In genomic region chr12:34022079-34022830, GRCh38 we compare ENCODE assay signal across 1 cellular context.
A peak's percentile ranks its signal among the peaks of the same experiment; 100 is the strongest.
TF ChIP-seq lines count a peak whose summit lies in the region.

Gene ALG10 (plus strand): TSS chr12:34022496. CDS start chr12:34022600, 104 bp downstream.

TF ChIP-seq in K562, 482 proteins besides CTCF, POLR2A, EP300 and RAD21 (continued from another document and continues in another):
- TF ChIP-seq DEAF1 (CRISPR knock-in tag; IDR thresholded peaks at IDR 0.05) (0 out of 2 replicates have a peak, but pooled peaks have one; percentile 37), MEF2D (tag; conservative IDR thresholded peaks at IDR 0.05; ENCODE audit: low read depth) (no peak), TAL1 (IDR thresholded peaks at IDR 0.05) (no peak), ZBTB11 (CRISPR knock-in tag; IDR thresholded peaks at IDR 0.05) (peak; percentile 85 to 99 (median 97)), ZFP1 (CRISPR knock-in tag; IDR thresholded peaks at IDR 0.05) (no peak), CCAR2 (IDR thresholded peaks at IDR 0.05; ENCODE audit: low read depth, low read length) (no peak), SP1 (CRISPR knock-in tag; IDR thresholded peaks at IDR 0.05) (no peak), CREB1 (IDR thresholded peaks at IDR 0.05) (peak; percentile 76; the same call in 1 of the 2 replicates), CREB1 (CRISPR knock-in tag; IDR thresholded peaks at IDR 0.05) (no peak), MYC (IDR thresholded peaks at IDR 0.05; ENCODE audit: low read depth, low read length) (peak; percentile 76), MYC (CRISPR knock-in tag; IDR thresholded peaks at IDR 0.05; ENCODE audit: borderline replicate concordance, low read depth) (no peak), HNRNPH1 (optimal IDR thresholded peaks at IDR 0.05; ENCODE audit: low read depth, low read length) (no peak), CEBPB (tag; IDR thresholded peaks at IDR 0.05) (no peak), RBBP5 (IDR thresholded peaks at IDR 0.05; ENCODE audit: borderline replicate concordance, insufficient read depth, low read length, poor library complexity, severe bottlenecking) (peak; percentile 69), GTF3C2 (IDR thresholded peaks at IDR 0.05; ENCODE audit: borderline replicate concordance, extremely low read depth, insufficient read length) (no peak), ZNF785 (CRISPR knock-in tag; IDR thresholded peaks at IDR 0.05) (no peak), CSDE1 (IDR thresholded peaks at IDR 0.05) (no peak), FUS (optimal IDR thresholded peaks at IDR 0.05; ENCODE audit: low read depth, low read length) (no peak), SUPT5H (IDR thresholded peaks at IDR 0.05) (0 out of 2 replicates have a peak, but pooled peaks have one; percentile 55), RREB1 (CRISPR knock-in tag; IDR thresholded peaks at IDR 0.05) (no peak), MAZ (CRISPR knock-in tag; conservative IDR thresholded peaks at IDR 0.05 in 1 of 2, IDR thresholded peaks at IDR 0.05 in 1 of 2) (peak in 1 of 2 experiments; percentile 62; a peak in 1 of 4 replicates), SAP30 (IDR thresholded peaks at IDR 0.05; ENCODE audit: borderline replicate concordance, insufficient read depth, low read depth, low read length, poor library complexity, severe bottlenecking) (no peak), ZBTB5 (IDR thresholded peaks at IDR 0.05) (no peak), ZNF766 (CRISPR knock-in tag; conservative IDR thresholded peaks at IDR 0.05) (peak; percentile 68; the same call in 1 of the 2 replicates), FOS (IDR thresholded peaks at IDR 0.05; ENCODE audit: extremely low read depth, insufficient read length) (no peak), ZNF232 (CRISPR knock-in tag; IDR thresholded peaks at IDR 0.05) (no peak), STAT5A (IDR thresholded peaks at IDR 0.05; ENCODE audit: borderline replicate concordance, low read length) (no peak; the same call in 1 of the 2 replicates), TBP (optimal IDR thresholded peaks at IDR 0.05; ENCODE audit: low read depth, low read length) (peak; percentile 33), TFAP4 (CRISPR knock-in tag; IDR thresholded peaks at IDR 0.05; ENCODE audit: borderline replicate concordance) (peak; percentile 43; the same call in 1 of the 2 replicates), TCF3 (CRISPR knock-in tag; IDR thresholded peaks at IDR 0.05) (no peak), ZNF551 (CRISPR knock-in tag; IDR thresholded peaks at IDR 0.05) (no peak), ZNF639 (CRISPR knock-in tag; conservative IDR thresholded peaks at IDR 0.05 in 1 of 2, IDR thresholded peaks at IDR 0.05 in 1 of 2) (peak in 1 of 2 experiments; percentile 92; a peak in 2 of 4 replicates), MXI1 (IDR thresholded peaks at IDR 0.05; ENCODE audit: low read depth, low read length) (peak; percentile 74), KDM4B (IDR thresholded peaks at IDR 0.05; ENCODE audit: borderline replicate concordance in 2 of 2, low read depth in 1 of 2) (peak in 1 of 2 experiments; percentile 64; a peak in 1 of 4 replicates), NCOA6 (IDR thresholded peaks at IDR 0.05) (no peak), SMARCE1 (IDR thresholded peaks at IDR 0.05) (no peak), GMEB1 (CRISPR knock-in tag; IDR thresholded peaks at IDR 0.05) (no peak)
